ENCODE assay signal across 19 cellular contexts in the genomic region with DNA sequence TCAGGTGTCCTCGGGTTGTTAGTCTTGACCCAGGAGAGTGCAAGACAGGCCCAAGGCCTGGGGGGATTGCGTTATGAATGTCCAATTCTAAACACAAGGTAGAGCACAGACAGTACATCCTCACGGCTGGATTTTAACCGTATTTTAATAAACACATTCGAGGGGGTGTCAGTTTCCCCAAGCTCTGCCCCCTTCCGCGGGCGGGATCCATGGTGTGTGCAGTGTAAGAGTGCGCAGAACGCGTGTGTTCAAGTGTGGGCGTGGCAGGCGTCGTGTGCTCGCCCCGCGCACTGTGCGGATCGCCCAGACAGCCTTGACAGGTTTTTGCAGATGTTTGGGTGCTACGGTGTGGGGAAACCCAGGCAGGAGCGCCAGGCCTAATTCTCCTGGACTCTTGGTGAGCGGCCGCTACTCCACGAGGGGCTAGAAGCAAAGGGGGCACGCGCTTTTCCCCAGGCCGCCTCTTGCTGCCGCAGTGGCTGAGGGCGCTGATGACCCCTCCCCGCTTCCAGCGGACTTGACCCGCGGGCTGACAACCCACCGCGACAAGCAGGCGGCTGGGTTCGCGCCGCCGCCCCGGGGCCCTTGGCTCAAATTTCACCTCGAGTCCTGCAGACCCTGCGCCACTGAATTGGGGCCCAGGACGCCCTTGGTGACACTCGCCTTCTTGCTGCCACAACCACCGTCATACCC. TPM values are rescaled to one million over a fixed set of nuclear protein-coding genes. Genes with fewer than 3 reads are reported as not detected.
DNase-seq lines count a peak whose midpoint lies in the region; ATAC-seq, FAIRE-seq and TF ChIP-seq lines count a peak whose summit lies in the region.
"Had no signal": no experiment of that assay in that cellular context is flagged by ENCODE, and none has a peak within 500 bp of the region (broad histone marks: within the 10 kb centered on the region; RNA-seq: fewer than 3 reads in every experiment).

No MANE protein-coding gene starts in this region.

- no peaks in the 10 kb centered on the region for H3K36me3 ChIP-seq in HUES64 (ENCODE audit: insufficient read depth, low read length)
- no peaks in the 10 kb centered on the region for H3K36me3 ChIP-seq in endothelial cell of umbilical vein (ENCODE audit: control insufficient read depth in 2 of 2, extremely low read depth in 1 of 2, insufficient read depth in 2 of 2, low read length in 2 of 2)

- H3K4me1 ChIP-seq in HUES64 (ENCODE audit: insufficient read depth, low read length) (peaks cover 52% of the 10 kb centered on the region), endothelial cell of umbilical vein (ENCODE audit: control insufficient read depth, extremely low read depth, insufficient read depth, low read length) (no peaks in the 10 kb centered on the region)

- intact Hi-C loops in endothelial cell of umbilical vein (cut with micrococcal nuclease), result no loop called here

- dilution Hi-C loops in endothelial cell of umbilical vein (cut with MboI; ENCODE audit: extremely low pct_ligation_motif_present, low sequenced_read_pairs), result no loop called here

- H3K79me2 ChIP-seq in endothelial cell of umbilical vein (ENCODE audit: control insufficient read depth, insufficient read depth, low read length), result no peaks in the 10 kb centered on the region

- no peaks in the 10 kb centered on the region for H4K20me1 ChIP-seq in endothelial cell of umbilical vein (replicated peaks; ENCODE audit: control insufficient read depth, extremely low read depth, insufficient read depth, low read length)

- H3K27me3 ChIP-seq in HUES64 (ENCODE audit: insufficient read depth, low read length), result peaks cover 100% of the 10 kb centered on the region
- H3K27me3 ChIP-seq in endothelial cell of umbilical vein (ENCODE audit: control insufficient read depth in 2 of 2, insufficient read depth in 2 of 2, low read length in 2 of 2), result peaks cover 77 to 99% of the 10 kb centered on the region in 2 experiments

- H3K36me3 Mint-ChIP-seq in nephron progenitor cell (ENCODE audit: low read depth) (no peaks in the 10 kb centered on the region), T-helper 17 cell (ENCODE audit: low read depth) (no peaks in the 10 kb centered on the region)

- H2AFZ ChIP-seq in endothelial cell of umbilical vein (ENCODE audit: low read depth, low read length), result no peak overlapping the region

- H3K9ac ChIP-seq in HUES64 (ENCODE audit: low read depth, low read length) (no peak overlapping the region), endothelial cell of umbilical vein (replicated peaks; ENCODE audit: extremely low read depth, insufficient read depth, low read length) (no peak overlapping the region)

- no peak overlapping the region for H3K4me2 ChIP-seq in endothelial cell of umbilical vein (ENCODE audit: insufficient read depth, low read length)

- CTCF ChIA-PET in endothelial cell of umbilical vein (lab: Charles Lee), result no interaction called here

- peaks cover 98% of the 10 kb centered on the region for H3K27me3 Mint-ChIP-seq in nephron progenitor cell (ENCODE audit: low read depth, poor library complexity)
- peaks cover 79% of the 10 kb centered on the region for H3K27me3 Mint-ChIP-seq in T-helper 17 cell

- 2% methylated on average over 46 of the region's 46 CpGs for WGBS in HUES64

- FAIRE-seq in endothelial cell of umbilical vein (lab: Jason Lieb, UNC), result no peak

- H3K4me3 Mint-ChIP-seq in nephron progenitor cell, result peak overlapping the region; percentile 81
- no peak overlapping the region for H3K4me3 Mint-ChIP-seq in T-helper 17 cell

- H3K27ac ChIP-seq in HUES64 (ENCODE audit: low read depth, low read length), result no peak overlapping the region
- H3K27ac ChIP-seq in endothelial cell of umbilical vein (ENCODE audit: insufficient read depth, low read depth, low read length), result no peak overlapping the region
- H3K27ac ChIP-seq in caudate nucleus (ENCODE audit: low read depth, low read length), result no peak overlapping the region
- H3K27ac ChIP-seq: body of pancreas, RWPE1, skin epidermis had no signal

- DNase-seq in GM13976 (ENCODE audit: low spot score), result peak; percentile 29
- no peak for DNase-seq in endothelial cell of umbilical vein (ENCODE audit: low read depth, low spot score)
- DNase-seq in nephron progenitor cell, result peak; percentile 79
- no peak for DNase-seq in caudate nucleus (lab: John Stamatoyannopoulos, UW)
- no peak for DNase-seq in T-helper 17 cell
- DNase-seq in DMS79 treated with DMSO at 0.1 percent for 48 hours (lab: John Stamatoyannopoulos, UW), result no peak
- DNase-seq: activated CD4-positive, CD25-positive, alpha-beta regulatory T cell treated with anti-CD3 and anti-CD28 coated beads, Interleukin-2, amount 50 U/mL, for 72 hours; body of pancreas; effector CD4-positive, alpha-beta T cell; MV-4-11; NCI-H2081 treated with DMSO at 0.1 percent for 48 hours; NCI-H774; stimulated activated naive CD4-positive, alpha-beta T cell treated with Interleukin-2 at 50 U/mL for 16 hours had no signal

- H3K9me1 ChIP-seq in endothelial cell of umbilical vein (replicated peaks; ENCODE audit: control insufficient read depth, extremely low read depth, insufficient read depth, low read length), result no peaks in the 10 kb centered on the region

- no peak overlapping the region for H3K27ac Mint-ChIP-seq in nephron progenitor cell
- no peak overlapping the region for H3K27ac Mint-ChIP-seq in T-helper 17 cell

- no TSS peak for BruUV-seq in endothelial cell of umbilical vein (replicated peaks; lab: Mats Ljungman, UMichigan)

- no peak for TF ChIP-seq POLR2A in endothelial cell of umbilical vein (IDR thresholded peaks at IDR 0.05; ENCODE audit: low read depth, low read length)

- POLR2A ChIA-PET in endothelial cell of umbilical vein (lab: Charles Lee), result no interaction called here

- no peak for ATAC-seq in T-helper 17 cell
- ATAC-seq: body of pancreas had no signal

- no peak for TF ChIP-seq CTCF in GM13976 (IDR thresholded peaks at IDR 0.05; ENCODE audit: borderline replicate concordance, control extremely low read depth, extremely low read depth, insufficient read depth, missing control alignments)
- TF ChIP-seq CTCF in endothelial cell of umbilical vein (IDR thresholded peaks at IDR 0.05; ENCODE audit: extremely low read depth in 1 of 2, insufficient read depth in 1 of 2, low read depth in 1 of 2, low read length in 2 of 2), result no peak
- TF ChIP-seq CTCF in nephron progenitor cell (IDR thresholded peaks at IDR 0.05), result no peak

- no peaks in the 10 kb centered on the region for H3K9me3 ChIP-seq in HUES64 (ENCODE audit: insufficient read depth, low read depth, low read length)
- H3K9me3 ChIP-seq in endothelial cell of umbilical vein (replicated peaks; ENCODE audit: control insufficient read depth, insufficient read depth, low read length), result no peaks in the 10 kb centered on the region
- peaks cover 2% of the 10 kb centered on the region for H3K9me3 ChIP-seq in T-helper 17 cell (ENCODE audit: control insufficient read depth, low read length, poor library complexity, severe bottlenecking)
- H3K9me3 ChIP-seq: body of pancreas had no signal

- H3K4me3 ChIP-seq in HUES64 (ENCODE audit: low read length) (peak overlapping the region; percentile 32), endothelial cell of umbilical vein (replicated peaks in 1 of 3; ENCODE audit: insufficient read depth in 1 of 3, low read depth in 1 of 3, low read length in 3 of 3) (no peak overlapping the region)
- H3K4me3 ChIP-seq: body of pancreas, skin epidermis had no signal

- H3K4me1 Mint-ChIP-seq in nephron progenitor cell, result peaks cover 81% of the 10 kb centered on the region
- peaks cover 11% of the 10 kb centered on the region for H3K4me1 Mint-ChIP-seq in T-helper 17 cell

- in situ Hi-C loops in GM13976 (cut with MboI; ENCODE audit: low sequenced_read_pairs, unreplicated experiment), result loop anchor here (10.0 kb wide), 1 partner anchor 74 kb away; no protein-coding TSS in a partner anchor

- no peaks in the 10 kb centered on the region for H3K9me3 Mint-ChIP-seq in nephron progenitor cell

TF ChIP-seq in endothelial cell of umbilical vein, 7 proteins besides CTCF, POLR2A, EP300 and RAD21:
- no peak for TF ChIP-seq FOS (IDR thresholded peaks at IDR 0.05; ENCODE audit: borderline replicate concordance, insufficient read depth, low read length)
- no peak for TF ChIP-seq POLR2AphosphoS5 (IDR thresholded peaks at IDR 0.05; ENCODE audit: insufficient read depth, low read depth, low read length)
- peak; percentile 0 for TF ChIP-seq EZH2 (IDR thresholded peaks at IDR 0.05; ENCODE audit: borderline replicate concordance, low read depth, low read length, severe bottlenecking)
- no peak for TF ChIP-seq JUN (IDR thresholded peaks at IDR 0.05; ENCODE audit: borderline replicate concordance, insufficient read depth, insufficient read length, low read depth)
- no peak for TF ChIP-seq MYC (IDR thresholded peaks at IDR 0.05; ENCODE audit: low read depth, low read length)

RNA-seq across cellular contexts. Expression of gene DMRT3, which starts 6.0 kb away (rescaled TPM):
- polyA plus RNA-seq in HUES64 (2013, experiment 1 of 2), result not detected
- not detected for polyA plus RNA-seq in HUES64 (2013, experiment 2 of 2)
- not detected in 2 replicates for total RNA-seq in endothelial cell of umbilical vein
- polyA plus RNA-seq in endothelial cell of umbilical vein, result not detected in 2 replicates
- polyA plus RNA-seq in endothelial cell of umbilical vein (2011; cell fraction: cytosol; rRNA removed), result not detected in 2 replicates
- polyA plus RNA-seq in endothelial cell of umbilical vein (2011; cell fraction: nucleus; rRNA removed), result not detected in 2 replicates
- not detected in 2 replicates for polyA plus RNA-seq in endothelial cell of umbilical vein (2012)
- not detected in 2 replicates for polyA minus RNA-seq in endothelial cell of umbilical vein
- not detected for polyA minus RNA-seq in endothelial cell of umbilical vein (2011; cell fraction: cytosol; rRNA and poly(A)+ RNA removed)
- not detected in 2 replicates for polyA minus RNA-seq in endothelial cell of umbilical vein (2011; cell fraction: nucleus; rRNA and poly(A)+ RNA removed)
- not detected for total RNA-seq in T-helper 17 cell
- total RNA-seq: body of pancreas; osteoblast; T-helper 1 cell treated with Interleukin-12 subunit alpha and Interleukin-12 subunit beta and Interleukin-4 antibody, amounts not matched to agents 30 ng/mL and 1 ng/mL, for 36 hours had no signal
- polyA plus RNA-seq: BJ had no signal

Comparison
In these comparisons a context has a peak if more than half of its experiments do, and no peak if none do; other contexts are left out.
1. DNase-seq: peak in GM13976 (single experiment) and nephron progenitor cell (single experiment); none in endothelial cell of umbilical vein (single experiment), caudate nucleus (0 of 61), T-helper 17 cell (0 of 3) and DMS79 treated with DMSO at 0.1 percent for 48 hours (single experiment).